ENCODE assay signal across 2 cellular contexts in the genomic region with DNA sequence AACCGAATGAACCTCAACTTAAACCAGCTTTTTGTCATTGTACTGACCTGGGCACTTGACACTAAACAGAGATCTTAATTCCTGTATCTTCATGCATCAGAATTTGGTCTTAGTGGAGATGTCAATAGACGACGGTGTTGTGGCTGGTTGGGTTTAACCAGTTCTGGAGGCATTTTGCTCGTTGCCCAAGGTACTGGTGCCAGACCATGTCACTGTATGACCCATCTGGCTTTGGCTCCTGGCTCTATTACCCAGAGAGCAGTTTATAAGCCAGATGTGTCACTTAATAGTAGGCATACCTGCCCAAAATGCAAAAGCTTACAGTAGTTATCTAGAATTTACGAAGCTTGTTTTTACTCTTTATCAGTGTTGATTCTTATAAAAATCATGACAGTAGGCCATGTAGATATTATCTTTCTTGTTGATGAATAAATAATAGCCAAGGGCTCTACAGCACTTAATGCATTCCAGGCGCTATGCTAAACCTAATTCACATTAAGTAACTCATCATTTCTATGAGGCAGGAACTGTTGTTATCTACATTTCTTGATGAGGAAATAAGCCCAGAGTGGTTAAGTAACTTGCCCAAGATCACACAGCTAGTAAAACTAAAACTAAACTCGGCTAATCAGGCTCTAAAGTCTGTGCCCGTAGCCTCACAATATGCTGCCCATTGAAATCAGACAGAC.
TF ChIP-seq lines count a peak whose summit lies in the region.

No MANE protein-coding gene starts in this region.

TF ChIP-seq in SK-N-SH, 30 proteins besides CTCF, POLR2A, EP300 and RAD21:
- TF ChIP-seq GABPA (IDR thresholded peaks at IDR 0.05; ENCODE audit: low read depth): no peak
- peak; percentile 85 for TF ChIP-seq RCOR1 (IDR thresholded peaks at IDR 0.05; ENCODE audit: low read length)
- TF ChIP-seq FOXJ3 (CRISPR knock-in tag; IDR thresholded peaks at IDR 0.05): peak; percentile 73
- TF ChIP-seq POLR2AphosphoS5 (IDR thresholded peaks at IDR 0.05; ENCODE audit: low read depth, low read length): no peak
- TF ChIP-seq EZH2phosphoT487 (IDR thresholded peaks at IDR 0.05; ENCODE audit: borderline replicate concordance, low read depth): no peak
- no peak for TF ChIP-seq RFX5 (IDR thresholded peaks at IDR 0.05; ENCODE audit: low read length)
- no peak for TF ChIP-seq ELF1 (IDR thresholded peaks at IDR 0.05)
- TF ChIP-seq GATA2 (CRISPR knock-in tag; IDR thresholded peaks at IDR 0.05): peak; percentile 81
- no peak for TF ChIP-seq MXI1 (IDR thresholded peaks at IDR 0.05; ENCODE audit: low read depth, low read length)
- TF ChIP-seq CHD2 (IDR thresholded peaks at IDR 0.05; ENCODE audit: low read length, partially characterized antibody): peak; percentile 24
- TF ChIP-seq, protein P1, sequence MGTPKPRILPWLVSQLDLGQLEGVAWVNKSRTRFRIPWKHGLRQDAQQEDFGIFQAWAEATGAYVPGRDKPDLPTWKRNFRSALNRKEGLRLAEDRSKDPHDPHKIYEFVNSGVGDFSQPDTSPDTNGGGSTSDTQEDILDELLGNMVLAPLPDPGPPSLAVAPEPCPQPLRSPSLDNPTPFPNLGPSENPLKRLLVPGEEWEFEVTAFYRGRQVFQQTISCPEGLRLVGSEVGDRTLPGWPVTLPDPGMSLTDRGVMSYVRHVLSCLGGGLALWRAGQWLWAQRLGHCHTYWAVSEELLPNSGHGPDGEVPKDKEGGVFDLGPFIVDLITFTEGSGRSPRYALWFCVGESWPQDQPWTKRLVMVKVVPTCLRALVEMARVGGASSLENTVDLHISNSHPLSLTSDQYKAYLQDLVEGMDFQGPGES (IDR thresholded peaks at IDR 0.05; ENCODE audit: low read depth, low read length): no peak

TF ChIP-seq in endothelial cell of umbilical vein, 7 proteins besides CTCF, POLR2A, EP300 and RAD21:
- TF ChIP-seq EZH2 (IDR thresholded peaks at IDR 0.05; ENCODE audit: borderline replicate concordance, low read depth, low read length, severe bottlenecking): no peak
- TF ChIP-seq POLR2AphosphoS5 (IDR thresholded peaks at IDR 0.05; ENCODE audit: insufficient read depth, low read depth, low read length): no peak
- TF ChIP-seq JUN (IDR thresholded peaks at IDR 0.05; ENCODE audit: borderline replicate concordance, insufficient read depth, insufficient read length, low read depth): no peak
- TF ChIP-seq, protein P2, sequence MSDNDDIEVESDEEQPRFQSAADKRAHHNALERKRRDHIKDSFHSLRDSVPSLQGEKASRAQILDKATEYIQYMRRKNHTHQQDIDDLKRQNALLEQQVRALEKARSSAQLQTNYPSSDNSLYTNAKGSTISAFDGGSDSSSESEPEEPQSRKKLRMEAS (IDR thresholded peaks at IDR 0.05; ENCODE audit: insufficient read depth, insufficient read length): no peak
- TF ChIP-seq MYC (IDR thresholded peaks at IDR 0.05; ENCODE audit: low read depth, low read length): no peak
- TF ChIP-seq FOS (IDR thresholded peaks at IDR 0.05; ENCODE audit: borderline replicate concordance, insufficient read depth, low read length): no peak
- no peak for TF ChIP-seq GATA2 (IDR thresholded peaks at IDR 0.05; ENCODE audit: insufficient read depth, insufficient read length, low read depth, low read length)
